Comparison of ENCODE assay signal across 1 cellular context in the genomic region with DNA sequence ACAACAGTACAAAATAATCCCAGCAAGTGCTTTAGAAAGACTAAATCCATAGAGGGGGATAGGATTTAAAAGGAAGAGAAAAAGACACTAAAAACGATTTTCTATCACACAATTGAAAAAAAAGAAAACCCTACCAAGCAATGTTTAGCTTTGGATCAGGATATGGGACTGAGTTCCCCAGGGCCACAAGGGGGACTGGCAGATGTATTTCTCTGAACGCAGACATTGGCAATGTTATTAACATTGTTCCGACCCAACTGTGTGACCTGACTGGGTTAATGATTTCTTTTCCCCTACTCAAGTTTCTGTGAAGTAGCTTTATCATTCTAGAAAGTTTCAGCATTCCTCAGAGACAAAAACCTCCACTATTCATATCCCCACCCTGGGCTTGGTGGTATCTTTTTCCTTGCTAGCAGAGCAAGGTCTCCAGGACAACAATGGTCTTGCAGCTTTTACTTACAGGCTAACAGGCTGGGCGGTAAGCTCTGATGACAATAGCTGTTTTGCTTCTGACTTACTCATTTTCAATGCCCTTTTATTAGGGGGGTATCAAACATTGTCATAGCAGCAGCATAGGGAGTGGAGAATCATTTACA.
TF ChIP-seq lines count a peak whose summit lies in the region.

No MANE protein-coding gene starts in this region.

TF ChIP-seq in H1, 55 proteins besides CTCF, POLR2A, EP300 and RAD21:
- no peak for TF ChIP-seq GABPA (IDR thresholded peaks at IDR 0.05; ENCODE audit: borderline replicate concordance, insufficient read depth, low read length)
- TF ChIP-seq ATF3 (IDR thresholded peaks at IDR 0.05; ENCODE audit: insufficient read depth, low read depth, low read length): no peak
- TF ChIP-seq TEAD4 (IDR thresholded peaks at IDR 0.05; ENCODE audit: low read depth, low read length): no peak
- no peak for TF ChIP-seq HDAC6 (IDR thresholded peaks at IDR 0.05; ENCODE audit: low read depth, low read length)
- no peak for TF ChIP-seq POU5F1 (IDR thresholded peaks at IDR 0.05; ENCODE audit: low read depth, low read length)
- TF ChIP-seq, protein P1, sequence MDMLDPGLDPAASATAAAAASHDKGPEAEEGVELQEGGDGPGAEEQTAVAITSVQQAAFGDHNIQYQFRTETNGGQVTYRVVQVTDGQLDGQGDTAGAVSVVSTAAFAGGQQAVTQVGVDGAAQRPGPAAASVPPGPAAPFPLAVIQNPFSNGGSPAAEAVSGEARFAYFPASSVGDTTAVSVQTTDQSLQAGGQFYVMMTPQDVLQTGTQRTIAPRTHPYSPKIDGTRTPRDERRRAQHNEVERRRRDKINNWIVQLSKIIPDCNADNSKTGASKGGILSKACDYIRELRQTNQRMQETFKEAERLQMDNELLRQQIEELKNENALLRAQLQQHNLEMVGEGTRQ (IDR thresholded peaks at IDR 0.05; ENCODE audit: low read length): no peak
- TF ChIP-seq, protein P2, sequence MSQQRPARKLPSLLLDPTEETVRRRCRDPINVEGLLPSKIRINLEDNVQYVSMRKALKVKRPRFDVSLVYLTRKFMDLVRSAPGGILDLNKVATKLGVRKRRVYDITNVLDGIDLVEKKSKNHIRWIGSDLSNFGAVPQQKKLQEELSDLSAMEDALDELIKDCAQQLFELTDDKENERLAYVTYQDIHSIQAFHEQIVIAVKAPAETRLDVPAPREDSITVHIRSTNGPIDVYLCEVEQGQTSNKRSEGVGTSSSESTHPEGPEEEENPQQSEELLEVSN (IDR thresholded peaks at IDR 0.05): no peak
- TF ChIP-seq BRCA1 (IDR thresholded peaks at IDR 0.05; ENCODE audit: low read depth, low read length): no peak
- no peak for TF ChIP-seq SIX5 (IDR thresholded peaks at IDR 0.05; ENCODE audit: low read depth, low read length)
- TF ChIP-seq TAF7 (optimal IDR thresholded peaks at IDR 0.05; ENCODE audit: borderline replicate concordance, low read depth, low read length): no peak
- TF ChIP-seq FOSL1 (IDR thresholded peaks at IDR 0.05; ENCODE audit: insufficient read depth, low read depth, low read length): no peak
- no peak for TF ChIP-seq RBBP5 (IDR thresholded peaks at IDR 0.05; ENCODE audit: borderline replicate concordance, low read depth, low read length)
- no peak for TF ChIP-seq ASH2L (IDR thresholded peaks at IDR 0.05; ENCODE audit: low read length)
- TF ChIP-seq SIRT6 (IDR thresholded peaks at IDR 0.05; ENCODE audit: low read length): no peak
- no peak for TF ChIP-seq ATF2 (IDR thresholded peaks at IDR 0.05; ENCODE audit: low read length)
- TF ChIP-seq NRF1 (IDR thresholded peaks at IDR 0.05; ENCODE audit: low read depth, low read length): no peak
- TF ChIP-seq PHF8 (conservative IDR thresholded peaks at IDR 0.05; ENCODE audit: low read depth, low read length): no peak
